ENCODE assay signal across 20 cellular contexts in genomic region chr18:57923606-57924005, GRCh38.
"Had no signal": no experiment of that assay in that cellular context is flagged by ENCODE, and none has a peak within 500 bp of the region (broad histone marks: within the 10 kb centered on the region; RNA-seq: fewer than 3 reads in every experiment).

No MANE protein-coding gene starts in this region.

- FAIRE-seq: kidney, TTC549 had no signal

- H3K27me3 ChIP-seq: adrenal gland, colonic mucosa, neutrophil had no signal

- H3K4me1 ChIP-seq: colonic mucosa, left ventricle myocardium inferior had no signal

- ATAC-seq: activated CD8-positive, alpha-beta T cell treated with anti-CD3 and anti-CD28 coated beads, Interleukin-2, amount 10 ng/mL, durations not matched to agents 7 days and 5 days; esophagus mucosa; mucosa of descending colon; naive thymus-derived CD8-positive, alpha-beta T cell; stimulated activated memory B cell treated with anti-CD40 and anti-IgM and Interleukin-4, amounts not matched to agents 10 μg/mL and 1 μg/mL and 100 μg/mL, for 72 hours had no signal

- H3K36me3 ChIP-seq: adrenal gland, colonic mucosa, left ventricle myocardium inferior, neutrophil had no signal

- H3K4me3 ChIP-seq: adrenal gland, colonic mucosa, left ventricle myocardium inferior, mucosa of descending colon had no signal

- DNase-seq: activated B cell treated with CpG ODN at 0.5 μM for 24 hours; activated CD4-positive, alpha-beta T cell treated with anti-CD3 and anti-CD28 coated beads for 48 hours; activated CD8-positive, alpha-beta memory T cell treated with anti-CD3 and anti-CD28 coated beads, Interleukin-2, amount 50 U/mL, for 4 hours; activated CD8-positive, alpha-beta T cell treated with anti-CD3 and anti-CD28 coated beads, Interleukin-2, amount 10 ng/mL, durations not matched to agents 7 days and 5 days; activated effector memory CD4-positive, alpha-beta T cell treated with anti-CD3 and anti-CD28 coated beads, Interleukin-2, amount 50 U/mL, for 16 hours; activated T-cell treated with anti-CD3 and anti-CD28 coated beads, Interleukin-2, amount 50 U/mL, for 48 hours; adrenal gland; colonic mucosa; hypothalamus; kidney; left ventricle myocardium inferior; mucosa of descending colon; naive thymus-derived CD8-positive, alpha-beta T cell; posterior cingulate gyrus; retina; stimulated activated CD4-positive, alpha-beta T cell treated with anti-CD3 and anti-CD28 coated beads, Interleukin-2, amount 100 ng/mL, for 48 hours had no signal

- H3K9me3 ChIP-seq: adrenal gland, colonic mucosa, left ventricle myocardium inferior, mucosa of descending colon, neutrophil had no signal

- H3K27ac ChIP-seq: adrenal gland, colonic mucosa, left ventricle myocardium inferior, neutrophil had no signal
